1 cellular context compared by ENCODE assay signal in the genomic region with DNA sequence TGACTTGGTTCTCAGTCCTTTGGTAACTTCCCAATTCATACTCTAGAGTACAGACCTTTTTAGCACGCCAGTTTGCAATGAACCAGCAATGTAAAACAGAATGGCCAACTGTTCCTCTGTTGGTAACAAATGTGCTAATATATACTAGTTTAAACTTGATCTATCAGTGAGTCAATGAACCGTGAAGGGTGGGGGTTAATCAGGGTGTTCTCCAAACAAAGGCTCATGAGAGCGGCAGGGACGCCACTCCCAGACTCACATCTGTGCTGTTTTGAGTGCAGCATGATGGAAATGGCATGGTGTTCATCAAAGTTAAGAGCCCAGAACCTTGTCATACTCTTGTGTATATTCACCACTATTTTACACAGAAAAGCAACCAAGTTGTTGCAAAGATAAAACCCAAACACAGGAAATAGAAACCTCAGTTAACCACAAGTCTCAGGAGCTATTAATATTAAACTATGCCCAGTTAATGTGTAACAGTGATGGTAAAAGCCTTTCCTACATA.
TF ChIP-seq lines count a peak whose summit lies in the region.

No MANE protein-coding gene starts in this region.

TF ChIP-seq in GM12878, 131 proteins besides CTCF, POLR2A, EP300 and RAD21 (continued from another document and continues in another):
- TF ChIP-seq E4F1 (IDR thresholded peaks at IDR 0.05; ENCODE audit: borderline replicate concordance, partially characterized antibody) (no peak), MEF2A (IDR thresholded peaks at IDR 0.05; ENCODE audit: insufficient read depth, low read depth, low read length) (no peak), RBBP5 (conservative IDR thresholded peaks at IDR 0.05) (no peak), RELA (IDR thresholded peaks at IDR 0.05; ENCODE audit: borderline replicate concordance, partially characterized antibody) (no peak), HCFC1 (IDR thresholded peaks at IDR 0.05; ENCODE audit: low read length) (no peak), CHD4 (IDR thresholded peaks at IDR 0.05) (no peak), TARDBP (IDR thresholded peaks at IDR 0.05; ENCODE audit: borderline replicate concordance) (no peak), FOXM1 (IDR thresholded peaks at IDR 0.05; ENCODE audit: low read depth, low read length) (no peak), FOS (IDR thresholded peaks at IDR 0.05; ENCODE audit: borderline replicate concordance, extremely low read depth, insufficient read length) (no peak), E2F8 (IDR thresholded peaks at IDR 0.05; ENCODE audit: low read depth, partially characterized antibody) (no peak), IKZF1 (conservative IDR thresholded peaks at IDR 0.05) (peak; percentile 91), MTA3 (IDR thresholded peaks at IDR 0.05; ENCODE audit: borderline replicate concordance, low read length) (no peak), CBX3 (IDR thresholded peaks at IDR 0.05; ENCODE audit: borderline replicate concordance, low read depth) (no peak), ATF3 (IDR thresholded peaks at IDR 0.05; ENCODE audit: borderline replicate concordance, extremely low read depth, low read depth, low read length) (no peak), PAX8 (IDR thresholded peaks at IDR 0.05) (peak; percentile 97), NR2C2 (IDR thresholded peaks at IDR 0.05; ENCODE audit: borderline replicate concordance, control insufficient read depth, insufficient read length, low read depth) (no peak), ATF7 (IDR thresholded peaks at IDR 0.05; ENCODE audit: low read depth) (peak; percentile 69), TAF1 (IDR thresholded peaks at IDR 0.05; ENCODE audit: borderline replicate concordance, low read depth, low read length) (no peak), LARP7 (IDR thresholded peaks at IDR 0.05) (no peak), SRF (IDR thresholded peaks at IDR 0.05; ENCODE audit: low read depth in 2 of 2, low read length in 2 of 2) (no peak), TCF7 (IDR thresholded peaks at IDR 0.05; ENCODE audit: borderline replicate concordance) (no peak), CBX5 (IDR thresholded peaks at IDR 0.05; ENCODE audit: low read depth) (no peak), NR2F1 (conservative IDR thresholded peaks at IDR 0.05) (peak; percentile 86), SMAD5 (IDR thresholded peaks at IDR 0.05; ENCODE audit: low read depth) (no peak), BACH1 (IDR thresholded peaks at IDR 0.05; ENCODE audit: borderline replicate concordance) (no peak; the same call in 1 of the 2 replicates), JUND (IDR thresholded peaks at IDR 0.05; ENCODE audit: low read depth, low read length) (no peak), MTA2 (IDR thresholded peaks at IDR 0.05; ENCODE audit: low read depth) (peak; percentile 92), ZBED1 (IDR thresholded peaks at IDR 0.05; ENCODE audit: borderline replicate concordance) (no peak), SUZ12 (IDR thresholded peaks at IDR 0.05; ENCODE audit: unreplicated experiment) (no peak), PML (IDR thresholded peaks at IDR 0.05; ENCODE audit: low read length) (no peak), NFIC (IDR thresholded peaks at IDR 0.05; ENCODE audit: low read depth, low read length) (no peak), ESRRA (IDR thresholded peaks at IDR 0.05; ENCODE audit: low read length) (no peak), ZSCAN29 (IDR thresholded peaks at IDR 0.05) (no peak), SPI1 (IDR thresholded peaks at IDR 0.05; ENCODE audit: borderline replicate concordance, insufficient read depth, low read depth, low read length) (no peak), NFXL1 (IDR thresholded peaks at IDR 0.05; ENCODE audit: borderline replicate concordance) (no peak), PRDM15 (CRISPR knock-in tag; IDR thresholded peaks at IDR 0.05) (no peak), BCL11A (IDR thresholded peaks at IDR 0.05; ENCODE audit: low read depth, low read length) (no peak), ZNF384 (IDR thresholded peaks at IDR 0.05; ENCODE audit: borderline replicate concordance, low read depth, low read length) (no peak), SIN3A (IDR thresholded peaks at IDR 0.05; ENCODE audit: low read depth, low read length) (no peak), CHD2 (IDR thresholded peaks at IDR 0.05; ENCODE audit: borderline replicate concordance, low read depth, low read length) (peak; percentile 54; the same call in 1 of the 2 replicates), HDAC2 (IDR thresholded peaks at IDR 0.05) (no peak), ZBTB11 (CRISPR knock-in tag; IDR thresholded peaks at IDR 0.05) (no peak)
- TF ChIP-seq, protein P1, sequence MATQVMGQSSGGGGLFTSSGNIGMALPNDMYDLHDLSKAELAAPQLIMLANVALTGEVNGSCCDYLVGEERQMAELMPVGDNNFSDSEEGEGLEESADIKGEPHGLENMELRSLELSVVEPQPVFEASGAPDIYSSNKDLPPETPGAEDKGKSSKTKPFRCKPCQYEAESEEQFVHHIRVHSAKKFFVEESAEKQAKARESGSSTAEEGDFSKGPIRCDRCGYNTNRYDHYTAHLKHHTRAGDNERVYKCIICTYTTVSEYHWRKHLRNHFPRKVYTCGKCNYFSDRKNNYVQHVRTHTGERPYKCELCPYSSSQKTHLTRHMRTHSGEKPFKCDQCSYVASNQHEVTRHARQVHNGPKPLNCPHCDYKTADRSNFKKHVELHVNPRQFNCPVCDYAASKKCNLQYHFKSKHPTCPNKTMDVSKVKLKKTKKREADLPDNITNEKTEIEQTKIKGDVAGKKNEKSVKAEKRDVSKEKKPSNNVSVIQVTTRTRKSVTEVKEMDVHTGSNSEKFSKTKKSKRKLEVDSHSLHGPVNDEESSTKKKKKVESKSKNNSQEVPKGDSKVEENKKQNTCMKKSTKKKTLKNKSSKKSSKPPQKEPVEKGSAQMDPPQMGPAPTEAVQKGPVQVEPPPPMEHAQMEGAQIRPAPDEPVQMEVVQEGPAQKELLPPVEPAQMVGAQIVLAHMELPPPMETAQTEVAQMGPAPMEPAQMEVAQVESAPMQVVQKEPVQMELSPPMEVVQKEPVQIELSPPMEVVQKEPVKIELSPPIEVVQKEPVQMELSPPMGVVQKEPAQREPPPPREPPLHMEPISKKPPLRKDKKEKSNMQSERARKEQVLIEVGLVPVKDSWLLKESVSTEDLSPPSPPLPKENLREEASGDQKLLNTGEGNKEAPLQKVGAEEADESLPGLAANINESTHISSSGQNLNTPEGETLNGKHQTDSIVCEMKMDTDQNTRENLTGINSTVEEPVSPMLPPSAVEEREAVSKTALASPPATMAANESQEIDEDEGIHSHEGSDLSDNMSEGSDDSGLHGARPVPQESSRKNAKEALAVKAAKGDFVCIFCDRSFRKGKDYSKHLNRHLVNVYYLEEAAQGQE (IDR thresholded peaks at IDR 0.05; ENCODE audit: low read depth, low read length), result no peak
- TF ChIP-seq, protein P2, sequence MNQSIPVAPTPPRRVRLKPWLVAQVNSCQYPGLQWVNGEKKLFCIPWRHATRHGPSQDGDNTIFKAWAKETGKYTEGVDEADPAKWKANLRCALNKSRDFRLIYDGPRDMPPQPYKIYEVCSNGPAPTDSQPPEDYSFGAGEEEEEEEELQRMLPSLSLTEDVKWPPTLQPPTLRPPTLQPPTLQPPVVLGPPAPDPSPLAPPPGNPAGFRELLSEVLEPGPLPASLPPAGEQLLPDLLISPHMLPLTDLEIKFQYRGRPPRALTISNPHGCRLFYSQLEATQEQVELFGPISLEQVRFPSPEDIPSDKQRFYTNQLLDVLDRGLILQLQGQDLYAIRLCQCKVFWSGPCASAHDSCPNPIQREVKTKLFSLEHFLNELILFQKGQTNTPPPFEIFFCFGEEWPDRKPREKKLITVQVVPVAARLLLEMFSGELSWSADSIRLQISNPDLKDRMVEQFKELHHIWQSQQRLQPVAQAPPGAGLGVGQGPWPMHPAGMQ (IDR thresholded peaks at IDR 0.05; ENCODE audit: borderline replicate concordance), result no peak
- TF ChIP-seq, protein P3, sequence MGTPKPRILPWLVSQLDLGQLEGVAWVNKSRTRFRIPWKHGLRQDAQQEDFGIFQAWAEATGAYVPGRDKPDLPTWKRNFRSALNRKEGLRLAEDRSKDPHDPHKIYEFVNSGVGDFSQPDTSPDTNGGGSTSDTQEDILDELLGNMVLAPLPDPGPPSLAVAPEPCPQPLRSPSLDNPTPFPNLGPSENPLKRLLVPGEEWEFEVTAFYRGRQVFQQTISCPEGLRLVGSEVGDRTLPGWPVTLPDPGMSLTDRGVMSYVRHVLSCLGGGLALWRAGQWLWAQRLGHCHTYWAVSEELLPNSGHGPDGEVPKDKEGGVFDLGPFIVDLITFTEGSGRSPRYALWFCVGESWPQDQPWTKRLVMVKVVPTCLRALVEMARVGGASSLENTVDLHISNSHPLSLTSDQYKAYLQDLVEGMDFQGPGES (IDR thresholded peaks at IDR 0.05), result no peak
